Comparison of ENCODE assay signal across 1 cellular context in genomic region chr16:689175-689897, GRCh38.
TF ChIP-seq lines count a peak whose summit lies in the region.

No MANE protein-coding gene starts in this region.

TF ChIP-seq in HCT116, 20 proteins besides CTCF, POLR2A, EP300 and RAD21 (continued from another document):
- TF ChIP-seq REST (IDR thresholded peaks at IDR 0.05; ENCODE audit: low read depth) (no peak), ZNF274 (IDR thresholded peaks at IDR 0.05; ENCODE audit: low read depth, low read length) (no peak), ZFX (IDR thresholded peaks at IDR 0.05) (no peak), TCF7L2 (IDR thresholded peaks at IDR 0.05; ENCODE audit: borderline replicate concordance, extremely low read depth, insufficient read depth, insufficient read length) (no peak), CBX3 (IDR thresholded peaks at IDR 0.05; ENCODE audit: low read depth) (no peak), EZH2phosphoT487 (IDR thresholded peaks at IDR 0.05; ENCODE audit: borderline replicate concordance) (no peak), FOSL1 (IDR thresholded peaks at IDR 0.05; ENCODE audit: low read depth) (no peak)
